1 cellular context compared by ENCODE assay signal in the genomic region with DNA sequence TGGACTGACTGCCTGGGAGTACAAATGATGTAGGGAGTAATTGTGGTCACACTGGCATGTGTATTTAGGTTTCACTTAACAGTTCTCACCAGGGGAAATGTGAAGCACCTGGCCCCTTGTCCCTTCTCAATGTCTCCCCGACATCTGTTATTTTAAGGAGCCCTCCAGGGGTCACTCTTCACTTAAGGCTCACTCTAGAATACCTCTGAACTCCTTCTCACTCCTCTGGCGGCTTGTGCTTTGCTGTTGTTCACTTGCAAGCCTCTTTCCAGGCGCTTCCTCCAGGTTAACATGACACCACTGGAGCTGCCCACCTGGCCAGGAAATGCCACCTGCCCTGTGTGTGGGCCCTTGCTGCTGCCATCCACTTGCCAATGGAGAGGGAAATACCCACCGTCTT.
TF ChIP-seq lines count a peak whose summit lies in the region.

No MANE protein-coding gene starts in this region.

TF ChIP-seq in HepG2, 621 proteins besides CTCF, POLR2A, EP300 and RAD21:
- no peak for TF ChIP-seq JARID2 (CRISPR knock-in tag; IDR thresholded peaks at IDR 0.05; ENCODE audit: insufficient replicate concordance)
- TF ChIP-seq STAG1 (CRISPR knock-in tag; IDR thresholded peaks at IDR 0.05), result peak; percentile 34
- no peak for TF ChIP-seq SMARCE1 (IDR thresholded peaks at IDR 0.05; ENCODE audit: borderline replicate concordance)
